8 cellular contexts compared by ENCODE assay signal in the genomic region with DNA sequence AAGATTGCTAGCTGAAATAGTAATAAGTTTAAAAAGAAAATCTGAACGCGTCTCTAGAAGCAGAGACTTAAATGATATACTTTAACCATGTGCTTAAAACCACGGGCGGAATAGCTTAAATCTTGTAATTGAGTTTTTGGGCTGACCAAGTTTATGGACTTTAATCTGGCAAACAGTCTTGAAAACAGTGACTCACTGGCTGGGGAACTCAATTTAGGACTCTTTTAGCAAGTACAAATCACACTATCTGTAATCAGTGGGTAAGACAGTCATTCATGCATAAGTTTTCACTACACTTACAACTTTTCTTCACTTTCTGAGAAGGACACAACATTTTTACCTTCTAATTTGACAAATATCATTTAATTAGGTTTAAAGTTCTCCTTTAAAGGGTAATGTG. TPM values are rescaled to one million over a fixed set of nuclear protein-coding genes. Genes with fewer than 3 reads are reported as not detected.
A peak's percentile ranks its signal among the peaks of the same experiment; 100 is the strongest.
DNase-seq lines count a peak whose midpoint lies in the region; ATAC-seq and TF ChIP-seq lines count a peak whose summit lies in the region.

No MANE protein-coding gene starts in this region.

- peaks cover 20% of the 10 kb centered on the region for H3K27me3 Mint-ChIP-seq in activated CD4-positive, alpha-beta T cell treated with anti-CD3 and anti-CD28 coated beads, Interleukin-2, amount 10 ng/mL, durations not matched to agents 24 days and 14 days

- peaks cover 23% of the 10 kb centered on the region for H3K36me3 Mint-ChIP-seq in activated CD4-positive, alpha-beta T cell treated with anti-CD3 and anti-CD28 coated beads, Interleukin-2, amount 10 ng/mL, durations not matched to agents 24 days and 14 days (ENCODE audit: low read depth)

- H3K4me3 ChIP-seq in A673 (ENCODE audit: low read depth, low read length, poor library complexity, severe bottlenecking), result peak overlapping the region; percentile 36
- H3K4me3 ChIP-seq in HUES48 (ENCODE audit: low read depth, low read length), result peak overlapping the region; percentile 59
- peak overlapping the region; percentile 52 to 58 for H3K4me3 ChIP-seq in mucosa of rectum (ENCODE audit: low read length in 2 of 2)

- peaks cover under 1% of the 10 kb centered on the region for H3K9me3 ChIP-seq in A673 (ENCODE audit: low read depth, low read length, poor library complexity, severe bottlenecking)
- H3K9me3 ChIP-seq in HUES48 (ENCODE audit: control insufficient read depth, insufficient read depth, low read length), result no peaks in the 10 kb centered on the region
- no peaks in the 10 kb centered on the region for H3K9me3 ChIP-seq in mucosa of rectum (ENCODE audit: control insufficient read depth in 2 of 2, low read length in 2 of 2)

- CTCF ChIA-PET in A673 (lab: Charles Lee), result interaction anchor here (0.7 kb wide), 1 partner anchor 64 kb away, joined by 5 read pairs; no protein-coding TSS in a partner anchor

- BruUV-seq in A673 (replicated peaks; lab: Mats Ljungman, UMichigan), result no TSS peak

- DNase-seq in A673 (ENCODE audit: low spot score) (peak; percentile 34), dedifferentiated amniotic fluid mesenchymal stem cell (ENCODE audit: extremely low spot score) (peak; percentile 28), islet precursor cell (no peak)
- no peak for DNase-seq in activated CD4-positive, alpha-beta T cell treated with anti-CD3 and anti-CD28 coated beads, Interleukin-2, amount 10 ng/mL, durations not matched to agents 24 days and 14 days

- H3K4me1 ChIP-seq in A673 (ENCODE audit: insufficient read depth, low read length, poor library complexity, severe bottlenecking) (peaks cover 10% of the 10 kb centered on the region), HUES48 (ENCODE audit: control insufficient read depth, insufficient read depth, low read length) (peaks cover 7% of the 10 kb centered on the region; the same call in 1 of the 2 replicates), mucosa of rectum (ENCODE audit: control insufficient read depth in 2 of 2, insufficient read depth in 2 of 2, low read length in 2 of 2) (peaks cover 11% of the 10 kb centered on the region in 2 donors)

- H3K27me3 ChIP-seq in A673 (replicated peaks; ENCODE audit: insufficient read depth, low read depth, low read length, poor library complexity) (no peaks in the 10 kb centered on the region), HUES48 (ENCODE audit: control insufficient read depth, insufficient read depth, low read length) (peaks cover 8% of the 10 kb centered on the region), mucosa of rectum (ENCODE audit: control insufficient read depth in 2 of 2, insufficient read depth in 2 of 2, low read length in 2 of 2) (no peaks in the 10 kb centered on the region)

- H3K27ac ChIP-seq in A673 (ENCODE audit: low read depth, low read length, poor library complexity, severe bottlenecking), result no peak overlapping the region
- peak overlapping the region; percentile 49 for H3K27ac ChIP-seq in HUES48 (ENCODE audit: low read depth, low read length)
- no peak overlapping the region for H3K27ac ChIP-seq in mucosa of rectum (ENCODE audit: low read depth in 2 of 2, low read length in 2 of 2)

- no peak for ATAC-seq in HG03025 (IDR thresholded peaks at IDR 0.05; ENCODE audit: low FRiP score, unreplicated experiment)
- no peak for ATAC-seq in HG02973 (IDR thresholded peaks at IDR 0.05; ENCODE audit: unreplicated experiment)

- H3K9ac ChIP-seq in HUES48 (ENCODE audit: low read depth, low read length) (no peak overlapping the region), mucosa of rectum (ENCODE audit: low read depth in 1 of 2, low read length in 2 of 2) (no peak overlapping the region)

- no peaks in the 10 kb centered on the region for H3K4me1 Mint-ChIP-seq in activated CD4-positive, alpha-beta T cell treated with anti-CD3 and anti-CD28 coated beads, Interleukin-2, amount 10 ng/mL, durations not matched to agents 24 days and 14 days

- intact Hi-C loops in A673 (cut with micrococcal nuclease; ENCODE audit: unreplicated experiment), result no loop called here
- intact Hi-C loops in activated CD4-positive, alpha-beta T cell treated with anti-CD3 and anti-CD28 coated beads, Interleukin-2, amount 10 ng/mL, durations not matched to agents 24 days and 14 days (cut with micrococcal nuclease), result no loop called here

- H3K9me3 Mint-ChIP-seq in activated CD4-positive, alpha-beta T cell treated with anti-CD3 and anti-CD28 coated beads, Interleukin-2, amount 10 ng/mL, durations not matched to agents 24 days and 14 days, result peaks cover 19% of the 10 kb centered on the region

- no peak overlapping the region for H3K4me3 Mint-ChIP-seq in activated CD4-positive, alpha-beta T cell treated with anti-CD3 and anti-CD28 coated beads, Interleukin-2, amount 10 ng/mL, durations not matched to agents 24 days and 14 days

- POLR2A ChIA-PET in A673 (lab: Charles Lee; ENCODE audit: low non-redundant PET), result interaction anchor here (0.6 kb wide), 1 partner anchor 488 kb away, joined by 3 read pairs; no protein-coding TSS in a partner anchor

- no peak overlapping the region for H3K27ac Mint-ChIP-seq in activated CD4-positive, alpha-beta T cell treated with anti-CD3 and anti-CD28 coated beads, Interleukin-2, amount 10 ng/mL, durations not matched to agents 24 days and 14 days

- no peak for TF ChIP-seq CTCF in A673 (conservative IDR thresholded peaks at IDR 0.05; ENCODE audit: low read depth, low read length)

- H3K36me3 ChIP-seq in A673 (ENCODE audit: insufficient read depth, low read length, poor library complexity, severe bottlenecking) (peaks cover 18% of the 10 kb centered on the region), HUES48 (ENCODE audit: control insufficient read depth, insufficient read depth, low read length) (peaks cover 16% of the 10 kb centered on the region), mucosa of rectum (ENCODE audit: control insufficient read depth in 2 of 2, insufficient read depth in 2 of 2, low read length in 2 of 2) (peaks cover 14 to 17% of the 10 kb centered on the region in 2 donors)

RNA-seq across cellular contexts. Expression of a gene that starts 26.8 kb away (rescaled TPM):
- total RNA-seq in A673 (2021), result 13.9 and 14.0 TPM in 2 replicates
- total RNA-seq in activated CD4-positive, alpha-beta T cell treated with anti-CD3 and anti-CD28 coated beads, Interleukin-2, amount 10 ng/mL, durations not matched to agents 24 days and 14 days, result 5.2 and 7.1 TPM in 2 replicates

RNA-seq across cellular contexts. Expression of a gene that starts 46.6 kb away (rescaled TPM):
- total RNA-seq in A673 (2021), result not detected in 2 replicates
- 8.2 and 9.5 TPM in 2 replicates for total RNA-seq in activated CD4-positive, alpha-beta T cell treated with anti-CD3 and anti-CD28 coated beads, Interleukin-2, amount 10 ng/mL, durations not matched to agents 24 days and 14 days

Comparison
In these comparisons a context has a peak if more than half of its experiments do, and no peak if none do; other contexts are left out.
1. DNase-seq: peak in A673 (single experiment) and dedifferentiated amniotic fluid mesenchymal stem cell (single experiment); none in islet precursor cell (single experiment) and activated CD4-positive, alpha-beta T cell treated with anti-CD3 and anti-CD28 coated beads, Interleukin-2, amount 10 ng/mL, durations not matched to agents 24 days and 14 days (single experiment).
2. Peak in every context shown above with its lines, with median percentiles within 50 percentile points of each other: H3K4me3 ChIP-seq.